24 cellular contexts compared by ENCODE assay signal in the genomic region with DNA sequence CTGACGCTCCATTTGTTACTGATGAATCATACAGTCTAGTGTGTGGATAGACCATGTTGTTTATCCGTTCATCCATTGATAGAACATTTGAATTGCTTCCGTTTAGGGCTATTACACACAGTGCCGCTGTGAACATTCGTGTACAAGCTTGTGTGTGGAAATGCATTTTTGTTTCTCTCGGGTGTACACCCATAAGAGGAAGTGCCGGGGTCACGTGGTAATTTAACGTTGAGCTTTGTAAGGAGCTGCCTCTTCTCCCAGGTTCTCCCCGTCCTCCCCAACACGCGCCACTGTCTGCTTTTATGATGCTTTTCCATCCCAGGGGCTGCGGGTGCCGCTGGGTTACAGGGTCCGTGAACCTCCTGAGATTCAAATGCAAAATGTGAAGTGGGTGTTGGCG.
"Had no signal": no experiment of that assay in that cellular context is flagged by ENCODE, and none has a peak within 500 bp of the region (broad histone marks: within the 10 kb centered on the region; RNA-seq: fewer than 3 reads in every experiment).

No MANE protein-coding gene starts in this region.

- H3K9ac ChIP-seq: SK-N-SH had no signal

- H3K9me3 Mint-ChIP-seq: activated CD8-positive, alpha-beta T cell treated with anti-CD3 and anti-CD28 coated beads for 36 hours; activated naive CD4-positive, alpha-beta T cell treated with anti-CD3 and anti-CD28 coated beads, Interleukin-2, amount 50 U/mL, for 24 hours; activated T-cell treated with anti-CD3 and anti-CD28 coated beads, Interleukin-2, amount 50 U/mL, for 24 hours; activated T-helper 1 cell treated with anti-CD3 and anti-CD28 coated beads, Interleukin-12 subunit alpha, Interleukin-12 subunit beta, Interleukin-2, Interleukin-4 antibody, amounts not matched to agents 30 ng/mL and 10 ng/mL and 1 ng/mL, durations not matched to agents 14 hours and 24 hours and 36 hours had no signal

- H3K4me2 ChIP-seq: SK-N-SH had no signal

- H3K27ac ChIP-seq: breast epithelium, SJCRH30 had no signal

- H3K27me3 ChIP-seq: breast epithelium, SJCRH30 had no signal

- H3K36me3 ChIP-seq: breast epithelium, SJCRH30, WERI-Rb-1 had no signal

- H3K4me3 ChIP-seq: breast epithelium, SJCRH30 had no signal

- ATAC-seq: activated CD8-positive, alpha-beta T cell treated with anti-CD3 and anti-CD28 coated beads for 36 hours; Right ventricle myocardium inferior had no signal

- H3K4me3 Mint-ChIP-seq: activated CD8-positive, alpha-beta T cell treated with anti-CD3 and anti-CD28 coated beads for 36 hours; activated naive CD4-positive, alpha-beta T cell treated with anti-CD3 and anti-CD28 coated beads, Interleukin-2, amount 50 U/mL, for 24 hours; activated T-cell treated with anti-CD3 and anti-CD28 coated beads, Interleukin-2, amount 50 U/mL, for 24 hours; activated T-helper 1 cell treated with anti-CD3 and anti-CD28 coated beads, Interleukin-12 subunit alpha, Interleukin-12 subunit beta, Interleukin-2, Interleukin-4 antibody, amounts not matched to agents 30 ng/mL and 10 ng/mL and 1 ng/mL, durations not matched to agents 14 hours and 24 hours and 36 hours had no signal

- H3K27ac Mint-ChIP-seq: activated CD8-positive, alpha-beta T cell treated with anti-CD3 and anti-CD28 coated beads for 36 hours; activated T-cell treated with anti-CD3 and anti-CD28 coated beads, Interleukin-2, amount 50 U/mL, for 24 hours; activated T-helper 1 cell treated with anti-CD3 and anti-CD28 coated beads, Interleukin-12 subunit alpha, Interleukin-12 subunit beta, Interleukin-2, Interleukin-4 antibody, amounts not matched to agents 30 ng/mL and 10 ng/mL and 1 ng/mL, durations not matched to agents 14 hours and 24 hours and 36 hours had no signal

- H3K9me3 ChIP-seq: breast epithelium, SJCRH30, SK-N-SH had no signal

- DNase-seq: activated CD4-positive, alpha-beta T cell treated with anti-CD3 and anti-CD28 coated beads for 4 hours; activated CD8-positive, alpha-beta T cell treated with anti-CD3 and anti-CD28 coated beads for 36 hours; activated effector memory CD4-positive, alpha-beta T cell treated with Interleukin-2 at 50 U/mL for 16 hours; activated naive CD4-positive, alpha-beta T cell; activated T-cell treated with anti-CD3 and anti-CD28 coated beads, Interleukin-2, amount 50 U/mL, for 24 hours; aorta; caudate nucleus; Karpas-422; MM.1S; NCI-H1048; NCI-H146; NCI-H187 treated with DMSO at 0.1 percent for 48 hours; NCI-H345; NCI-H510A; NK-92 treated with Interleukin-12 subunit alpha and Interleukin-12 subunit beta, amount 100 ng/mL, for 24 hours; RPMI8226; SJCRH30; T-helper 1 cell; WERI-Rb-1 had no signal

- H3K4me1 ChIP-seq: breast epithelium, SJCRH30 had no signal
